1 cellular context compared by ENCODE assay signal in the genomic region with DNA sequence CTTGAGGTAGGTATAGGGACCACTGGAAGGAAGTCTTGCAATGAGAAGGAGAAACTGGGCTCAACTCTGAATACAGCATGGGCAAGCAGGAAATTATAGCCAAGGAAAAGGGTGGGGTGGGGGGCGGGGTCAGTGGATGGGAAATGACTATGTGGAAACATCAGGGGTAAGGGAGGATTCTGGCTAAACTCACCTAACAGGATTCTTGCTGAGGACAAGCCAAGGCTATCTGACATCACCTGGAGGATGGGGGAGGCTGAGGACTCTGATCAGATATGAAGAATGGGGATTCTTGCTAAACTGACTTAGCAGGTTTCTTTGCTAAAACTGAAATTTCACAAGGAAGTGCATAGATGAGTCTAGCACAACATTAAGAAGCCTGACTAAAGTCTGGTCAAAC.
TF ChIP-seq lines count a peak whose summit lies in the region.

No MANE protein-coding gene starts in this region.

TF ChIP-seq in K562, 482 proteins besides CTCF, POLR2A, EP300 and RAD21:
- TF ChIP-seq NFE2 (IDR thresholded peaks at IDR 0.05; ENCODE audit: low read depth) (0 out of 2 replicates have a peak, but pooled peaks have one; percentile 13), ZNF316 (IDR thresholded peaks at IDR 0.05) (peak; percentile 43), DPF2 (IDR thresholded peaks at IDR 0.05) (0 out of 2 replicates have a peak, but pooled peaks have one; percentile 20), CTBP1 (IDR thresholded peaks at IDR 0.05; ENCODE audit: borderline replicate concordance) (peak; percentile 36; the same call in 1 of the 2 replicates), JUNB (CRISPR knock-in tag; conservative IDR thresholded peaks at IDR 0.05) (no peak)
